Comparison of ENCODE assay signal across 24 cellular contexts in genomic region chr22:45151503-45151902, GRCh38.
"Had no signal": no experiment of that assay in that cellular context is flagged by ENCODE, and none has a peak within 500 bp of the region (broad histone marks: within the 10 kb centered on the region; RNA-seq: fewer than 3 reads in every experiment).

No MANE protein-coding gene starts in this region.

- H3K4me3 ChIP-seq: ascending aorta, coronary artery, dorsolateral prefrontal cortex had no signal

- H3K9me3 Mint-ChIP-seq: activated CD4-positive, alpha-beta memory T cell treated with anti-CD3 and anti-CD28 coated beads for 36 hours; activated CD4-positive, alpha-beta T cell treated with anti-CD3 and anti-CD28 coated beads, Interleukin-2, amount 10 ng/mL, durations not matched to agents 24 days and 14 days; activated naive CD4-positive, alpha-beta T cell treated with anti-CD3 and anti-CD28 coated beads, Interleukin-2, amount 10 ng/mL, durations not matched to agents 7 days and 5 days; activated naive CD4-positive, alpha-beta T cell treated with anti-CD3 and anti-CD28 coated beads, Interleukin-2, amount 50 U/mL, for 72 hours; activated naive CD8-positive, alpha-beta T cell treated with anti-CD3 and anti-CD28 coated beads, Interleukin-2, amount 10 ng/mL, durations not matched to agents 7 days and 5 days; activated T-cell treated with anti-CD3 and anti-CD28 coated beads, Interleukin-2, amount 50 U/mL, for 4 hours; brain; central memory CD8-positive, alpha-beta T cell; dendritic cell treated with granulocyte-macrophage colony-stimulating factor and Interleukin-4, amounts not matched to agents 40 ng/mL and 50 ng/mL, for 4 days had no signal

- ATAC-seq: activated CD4-positive, alpha-beta T cell treated with anti-CD3 and anti-CD28 coated beads for 36 hours; activated CD8-positive, alpha-beta T cell treated with anti-CD3 and anti-CD28 coated beads, Interleukin-2, amount 10 ng/mL, durations not matched to agents 7 days and 5 days; activated naive CD4-positive, alpha-beta T cell treated with anti-CD3 and anti-CD28 coated beads, Interleukin-2, amount 50 U/mL, for 72 hours; activated T-cell treated with anti-CD3 and anti-CD28 coated beads, Interleukin-2, amount 50 U/mL, for 4 hours; esophagus mucosa had no signal

- DNase-seq: activated CD4-positive, alpha-beta memory T cell treated with anti-CD3 and anti-CD28 coated beads for 36 hours; activated CD4-positive, alpha-beta T cell treated with anti-CD3 and anti-CD28 coated beads for 36 hours; activated CD4-positive, alpha-beta T cell treated with anti-CD3 and anti-CD28 coated beads, Interleukin-2, amount 10 ng/mL, durations not matched to agents 24 days and 14 days; activated CD4-positive, CD25-positive, alpha-beta regulatory T cell; activated CD4-positive, CD25-positive, alpha-beta regulatory T cell treated with anti-CD3 and anti-CD28 coated beads, Interleukin-2, amount 50 U/mL, for 72 hours; activated CD8-positive, alpha-beta T cell treated with anti-CD3 and anti-CD28 coated beads, Interleukin-2, amount 10 ng/mL, durations not matched to agents 7 days and 5 days; activated gamma-delta T cell; activated naive CD4-positive, alpha-beta T cell; activated naive CD4-positive, alpha-beta T cell treated with anti-CD3 and anti-CD28 coated beads, Interleukin-2, amount 10 ng/mL, durations not matched to agents 7 days and 5 days; activated naive CD8-positive, alpha-beta T cell treated with anti-CD3 and anti-CD28 coated beads, Interleukin-2, amount 10 ng/mL, durations not matched to agents 7 days and 5 days; activated T-cell treated with anti-CD3 and anti-CD28 coated beads, Interleukin-2, amount 50 U/mL, for 4 hours; dorsolateral prefrontal cortex; effector memory CD4-positive, alpha-beta T cell; endodermal cell; foreskin fibroblast; head of caudate nucleus; T-helper 2 cell had no signal

- H3K4me3 Mint-ChIP-seq: activated CD4-positive, alpha-beta memory T cell treated with anti-CD3 and anti-CD28 coated beads for 36 hours; activated CD4-positive, alpha-beta T cell treated with anti-CD3 and anti-CD28 coated beads for 36 hours; activated CD4-positive, alpha-beta T cell treated with anti-CD3 and anti-CD28 coated beads, Interleukin-2, amount 10 ng/mL, durations not matched to agents 24 days and 14 days; activated CD8-positive, alpha-beta T cell treated with anti-CD3 and anti-CD28 coated beads, Interleukin-2, amount 10 ng/mL, durations not matched to agents 7 days and 5 days; activated naive CD4-positive, alpha-beta T cell treated with anti-CD3 and anti-CD28 coated beads, Interleukin-2, amount 10 ng/mL, durations not matched to agents 7 days and 5 days; activated naive CD8-positive, alpha-beta T cell treated with anti-CD3 and anti-CD28 coated beads, Interleukin-2, amount 10 ng/mL, durations not matched to agents 7 days and 5 days; activated T-cell treated with anti-CD3 and anti-CD28 coated beads, Interleukin-2, amount 50 U/mL, for 4 hours; brain; central memory CD8-positive, alpha-beta T cell; dendritic cell treated with granulocyte-macrophage colony-stimulating factor and Interleukin-4, amounts not matched to agents 40 ng/mL and 50 ng/mL, for 4 days; endodermal cell had no signal

- H3K4me1 Mint-ChIP-seq: brain had no signal

- H3K27ac ChIP-seq: ascending aorta, coronary artery, dorsolateral prefrontal cortex had no signal

- H3K27ac Mint-ChIP-seq: activated CD4-positive, alpha-beta memory T cell treated with anti-CD3 and anti-CD28 coated beads for 36 hours; activated CD4-positive, alpha-beta T cell treated with anti-CD3 and anti-CD28 coated beads for 36 hours; activated CD4-positive, alpha-beta T cell treated with anti-CD3 and anti-CD28 coated beads, Interleukin-2, amount 10 ng/mL, durations not matched to agents 24 days and 14 days; activated CD8-positive, alpha-beta T cell treated with anti-CD3 and anti-CD28 coated beads, Interleukin-2, amount 10 ng/mL, durations not matched to agents 7 days and 5 days; activated naive CD4-positive, alpha-beta T cell treated with anti-CD3 and anti-CD28 coated beads, Interleukin-2, amount 10 ng/mL, durations not matched to agents 7 days and 5 days; activated naive CD8-positive, alpha-beta T cell treated with anti-CD3 and anti-CD28 coated beads, Interleukin-2, amount 10 ng/mL, durations not matched to agents 7 days and 5 days; brain; dendritic cell treated with granulocyte-macrophage colony-stimulating factor and Interleukin-4, amounts not matched to agents 40 ng/mL and 50 ng/mL, for 4 days; endodermal cell had no signal

- H3K27me3 Mint-ChIP-seq: activated CD4-positive, alpha-beta memory T cell treated with anti-CD3 and anti-CD28 coated beads for 36 hours; activated CD4-positive, alpha-beta T cell treated with anti-CD3 and anti-CD28 coated beads for 36 hours; activated CD4-positive, alpha-beta T cell treated with anti-CD3 and anti-CD28 coated beads, Interleukin-2, amount 10 ng/mL, durations not matched to agents 24 days and 14 days; activated naive CD4-positive, alpha-beta T cell treated with anti-CD3 and anti-CD28 coated beads, Interleukin-2, amount 10 ng/mL, durations not matched to agents 7 days and 5 days; activated naive CD8-positive, alpha-beta T cell treated with anti-CD3 and anti-CD28 coated beads, Interleukin-2, amount 10 ng/mL, durations not matched to agents 7 days and 5 days; brain; central memory CD8-positive, alpha-beta T cell; dendritic cell treated with granulocyte-macrophage colony-stimulating factor and Interleukin-4, amounts not matched to agents 40 ng/mL and 50 ng/mL, for 4 days had no signal

- H3K27me3 ChIP-seq: ascending aorta, dorsolateral prefrontal cortex had no signal

- H3K4me1 ChIP-seq: ascending aorta had no signal

- H3K9me3 ChIP-seq: ascending aorta had no signal
